In genomic region chr11:123457187-123457770, GRCh38 we compare ENCODE assay signal across 11 cellular contexts. TPM values are rescaled to one million over a fixed set of nuclear protein-coding genes. Genes with fewer than 3 reads are reported as not detected.
A peak's percentile ranks its signal among the peaks of the same experiment; 100 is the strongest.
DNase-seq lines count a peak whose midpoint lies in the region; ATAC-seq, FAIRE-seq and TF ChIP-seq lines count a peak whose summit lies in the region.
"Had no signal": no experiment of that assay in that cellular context is flagged by ENCODE, and none has a peak within 500 bp of the region (broad histone marks: within the 10 kb centered on the region; RNA-seq: fewer than 3 reads in every experiment).

No MANE protein-coding gene starts in this region.

- DNase-seq in right lobe of liver, result no peak
- DNase-seq in HepG2 (ENCODE audit: low spot score), result no peak
- no peak for DNase-seq in activated T-helper 1 cell treated with anti-CD3 and anti-CD28 coated beads, Interleukin-12 subunit alpha, Interleukin-12 subunit beta, Interleukin-2, Interleukin-4 antibody, amounts not matched to agents 30 ng/mL and 10 ng/mL and 1 ng/mL, durations not matched to agents 14 hours and 24 hours and 36 hours (ENCODE audit: low spot score)
- no peak for DNase-seq in left colon
- DNase-seq in NCI-H2227 treated with DMSO at 0.1 percent for 48 hours (lab: John Stamatoyannopoulos, UW), result no peak
- no peak for DNase-seq in NCI-H226
- no peak for DNase-seq in DMS53 treated with DMSO at 0.1 percent for 48 hours (lab: John Stamatoyannopoulos, UW; ENCODE audit: unreplicated experiment)
- no peak for DNase-seq in mammary epithelial cell
- DNase-seq: erythroblast; stimulated activated CD4-positive, alpha-beta T cell treated with anti-CD3 and anti-CD28 coated beads, Interleukin-2, amount 100 ng/mL, for 24 hours had no signal

- H3K36me3 Mint-ChIP-seq in activated T-helper 1 cell treated with anti-CD3 and anti-CD28 coated beads, Interleukin-12 subunit alpha, Interleukin-12 subunit beta, Interleukin-2, Interleukin-4 antibody, amounts not matched to agents 30 ng/mL and 10 ng/mL and 1 ng/mL, durations not matched to agents 14 hours and 24 hours and 36 hours (ENCODE audit: low read depth), result peaks cover 46% of the 10 kb centered on the region

- H3K27ac ChIP-seq in right lobe of liver (no peak overlapping the region), HepG2 (ENCODE audit: extremely low read length, insufficient read depth, low read length) (no peak overlapping the region), mammary epithelial cell (ENCODE audit: insufficient read depth, low read depth, low read length) (no peak overlapping the region)
- H3K27ac ChIP-seq: SJSA1 had no signal

- TF ChIP-seq EP300 in HepG2 (IDR thresholded peaks at IDR 0.05; ENCODE audit: low read depth in 2 of 2, low read length in 2 of 2) (no peak), HepG2 (CRISPR knock-in tag; IDR thresholded peaks at IDR 0.05; ENCODE audit: borderline replicate concordance) (no peak)

- H3K9me3 ChIP-seq in right lobe of liver (no peaks in the 10 kb centered on the region), HepG2 (ENCODE audit: low read length) (no peaks in the 10 kb centered on the region), mammary epithelial cell (replicated peaks; ENCODE audit: insufficient read depth, low read length) (no peaks in the 10 kb centered on the region)
- H3K9me3 ChIP-seq: SJSA1 had no signal

- WGBS in right lobe of liver (ENCODE audit: insufficient coverage, low coverage, low lambda C conversion rate, missing lambda C conversion rate), result 42% methylated on average over 8 of the region's 8 CpGs
- WGBS in HepG2 (ENCODE audit: low lambda C conversion rate), result 21% methylated on average over 8 of the region's 8 CpGs
- WGBS in mammary epithelial cell (ENCODE audit: low coverage, missing lambda C conversion rate), result 95% methylated on average over 8 of the region's 8 CpGs

- H3K27ac Mint-ChIP-seq in activated T-helper 1 cell treated with anti-CD3 and anti-CD28 coated beads, Interleukin-12 subunit alpha, Interleukin-12 subunit beta, Interleukin-2, Interleukin-4 antibody, amounts not matched to agents 30 ng/mL and 10 ng/mL and 1 ng/mL, durations not matched to agents 14 hours and 24 hours and 36 hours, result peak overlapping the region; percentile 89

- H3K27me3 ChIP-seq in right lobe of liver, result no peaks in the 10 kb centered on the region
- H3K27me3 ChIP-seq in HepG2 (ENCODE audit: control insufficient read depth in 1 of 2, insufficient read depth in 2 of 2, low read length in 2 of 2), result peaks cover 2 to 8% of the 10 kb centered on the region in 2 experiments; a peak in 3 of 5 replicates
- H3K27me3 ChIP-seq in mammary epithelial cell (ENCODE audit: insufficient read depth, low read length), result no peaks in the 10 kb centered on the region
- H3K27me3 ChIP-seq: SJSA1 had no signal

- TF ChIP-seq CTCF in right lobe of liver (IDR thresholded peaks at IDR 0.05) (no peak), HepG2 (CRISPR knock-in tag; IDR thresholded peaks at IDR 0.05) (no peak), mammary epithelial cell (conservative IDR thresholded peaks at IDR 0.05 in 1 of 2, IDR thresholded peaks at IDR 0.05 in 1 of 2; ENCODE audit: extremely low read depth in 1 of 2, insufficient read depth in 1 of 2, low read depth in 1 of 2, low read length in 2 of 2) (no peak)

- POLR2A ChIA-PET in HepG2 (lab: Yijun Ruan, JAX), result no interaction called here

- H3K4me3 ChIP-seq in right lobe of liver, result no peak overlapping the region
- no peak overlapping the region for H3K4me3 ChIP-seq in HepG2 (replicated peaks in 1 of 3; ENCODE audit: insufficient read depth in 1 of 3, low read depth in 2 of 3, low read length in 3 of 3)
- no peak overlapping the region for H3K4me3 ChIP-seq in mammary epithelial cell (replicated peaks in 1 of 3; ENCODE audit: insufficient read depth in 1 of 3, low read depth in 2 of 3, low read length in 3 of 3)
- H3K4me3 ChIP-seq: SJSA1 had no signal

- no peaks in the 10 kb centered on the region for H3K4me1 ChIP-seq in right lobe of liver
- no peaks in the 10 kb centered on the region for H3K4me1 ChIP-seq in HepG2 (ENCODE audit: insufficient read depth, low read length)
- H3K4me1 ChIP-seq in mammary epithelial cell (ENCODE audit: insufficient read depth, low read length), result peaks cover 12% of the 10 kb centered on the region
- H3K4me1 ChIP-seq: SJSA1 had no signal

- no peak overlapping the region for H3K4me2 ChIP-seq in HepG2 (ENCODE audit: low read depth, low read length)
- no peak overlapping the region for H3K4me2 ChIP-seq in mammary epithelial cell (ENCODE audit: insufficient read depth, low read depth, low read length)

- H3K27me3 Mint-ChIP-seq in activated T-helper 1 cell treated with anti-CD3 and anti-CD28 coated beads, Interleukin-12 subunit alpha, Interleukin-12 subunit beta, Interleukin-2, Interleukin-4 antibody, amounts not matched to agents 30 ng/mL and 10 ng/mL and 1 ng/mL, durations not matched to agents 14 hours and 24 hours and 36 hours (ENCODE audit: insufficient read depth), result no peaks in the 10 kb centered on the region

- H4K20me1 ChIP-seq in HepG2 (ENCODE audit: insufficient read depth, low read length) (no peaks in the 10 kb centered on the region), mammary epithelial cell (ENCODE audit: insufficient read depth, low read length) (no peaks in the 10 kb centered on the region)

- intact Hi-C loops in right lobe of liver (cut with DNase I), result no loop called here
- intact Hi-C loops in HepG2 (cut with micrococcal nuclease; ENCODE audit: unreplicated experiment), result no loop called here
- intact Hi-C loops in activated T-helper 1 cell treated with anti-CD3 and anti-CD28 coated beads, Interleukin-12 subunit alpha, Interleukin-12 subunit beta, Interleukin-2, Interleukin-4 antibody, amounts not matched to agents 30 ng/mL and 10 ng/mL and 1 ng/mL, durations not matched to agents 14 hours and 24 hours and 36 hours (cut with micrococcal nuclease), result no loop called here
- intact Hi-C loops in left colon (cut with DNase I, micrococcal nuclease), result no loop called here
- intact Hi-C loops in mammary epithelial cell (cut with micrococcal nuclease), result no loop called here

- H3K4me1 Mint-ChIP-seq in activated T-helper 1 cell treated with anti-CD3 and anti-CD28 coated beads, Interleukin-12 subunit alpha, Interleukin-12 subunit beta, Interleukin-2, Interleukin-4 antibody, amounts not matched to agents 30 ng/mL and 10 ng/mL and 1 ng/mL, durations not matched to agents 14 hours and 24 hours and 36 hours (ENCODE audit: low read depth), result peaks cover 87% of the 10 kb centered on the region

- H3K36me3 ChIP-seq in right lobe of liver (no peaks in the 10 kb centered on the region), HepG2 (replicated peaks in 1 of 2; ENCODE audit: control insufficient read depth in 1 of 2, insufficient read depth in 2 of 2, low read length in 2 of 2) (no peaks in the 10 kb centered on the region), mammary epithelial cell (ENCODE audit: insufficient read depth, low read length) (no peaks in the 10 kb centered on the region)
- H3K36me3 ChIP-seq: SJSA1 had no signal

- CTCF ChIA-PET in HepG2 (lab: Yijun Ruan, JAX; ENCODE audit: low intra/inter-chr PET ratio, low total read pairs) (no interaction called here), mammary epithelial cell (lab: Charles Lee; ENCODE audit: low non-redundant PET) (no interaction called here)

- ATAC-seq in right lobe of liver, result peak; percentile 36 to 77 (median 73)
- ATAC-seq in HepG2, result no peak
- ATAC-seq in left colon, result peak; percentile 24

- TF ChIP-seq POLR2A in right lobe of liver (IDR thresholded peaks at IDR 0.05) (no peak), HepG2 (IDR thresholded peaks at IDR 0.05; ENCODE audit: insufficient read depth in 1 of 2, low read depth in 2 of 2, low read length in 2 of 2) (no peak)

- no peak overlapping the region for H3K9ac ChIP-seq in HepG2 (ENCODE audit: insufficient read depth, low read depth, low read length)
- H3K9ac ChIP-seq in mammary epithelial cell (ENCODE audit: insufficient read depth, low read length), result no peak overlapping the region

- FAIRE-seq in HepG2 (lab: Jason Lieb, UNC), result no peak

- peak overlapping the region; percentile 65 for H3K4me3 Mint-ChIP-seq in activated T-helper 1 cell treated with anti-CD3 and anti-CD28 coated beads, Interleukin-12 subunit alpha, Interleukin-12 subunit beta, Interleukin-2, Interleukin-4 antibody, amounts not matched to agents 30 ng/mL and 10 ng/mL and 1 ng/mL, durations not matched to agents 14 hours and 24 hours and 36 hours

- BruUV-seq in HepG2 (replicated peaks; lab: Mats Ljungman, UMichigan), result no TSS peak
- no TSS peak for BruUV-seq in mammary epithelial cell (replicated peaks; lab: Mats Ljungman, UMichigan)

- no peaks in the 10 kb centered on the region for H3K9me3 Mint-ChIP-seq in activated T-helper 1 cell treated with anti-CD3 and anti-CD28 coated beads, Interleukin-12 subunit alpha, Interleukin-12 subunit beta, Interleukin-2, Interleukin-4 antibody, amounts not matched to agents 30 ng/mL and 10 ng/mL and 1 ng/mL, durations not matched to agents 14 hours and 24 hours and 36 hours

- in situ Hi-C loops in HepG2 (cut with HindIII; ENCODE audit: extremely low pct_ligation_motif_present, low pct_unique_long_range_greater_than_20kb) (no loop called here), mammary epithelial cell (cut with MboI; ENCODE audit: low sequenced_read_pairs in 2 of 2) (no loop called here)

- H3K79me2 ChIP-seq in HepG2 (ENCODE audit: insufficient read depth, low read length), result no peaks in the 10 kb centered on the region
- H3K79me2 ChIP-seq in mammary epithelial cell (ENCODE audit: insufficient read depth, low read length), result no peaks in the 10 kb centered on the region

- H2AFZ ChIP-seq in HepG2 (ENCODE audit: low read length), result no peak overlapping the region
- no peak overlapping the region for H2AFZ ChIP-seq in mammary epithelial cell (ENCODE audit: low read depth, low read length)

- TF ChIP-seq RAD21 in HepG2 (CRISPR knock-in tag; IDR thresholded peaks at IDR 0.05), result no peak

- dilution Hi-C loops in mammary epithelial cell (cut with HindIII; ENCODE audit: low sequenced_read_pairs), result no loop called here

RNA-seq across cellular contexts. Expression of gene GRAMD1B, which starts 27.2 kb away (rescaled TPM):
- total RNA-seq in right lobe of liver (1 to 10 TPM; 1.0 to 2.0 (median 1.5) TPM), HepG2 (2016; rRNA removed; fragmentation: Illumina TruSeq; extraction: Trizol) (not detected in 2 replicates), left colon (1 to 10 TPM; 3.1 to 3.5 TPM), mammary epithelial cell (under 1 TPM in 1 of 2 donors, not detected in 1; 0.17 TPM)
- total RNA-seq in HepG2 (2016; cell fraction: cytosol; rRNA removed; fragmentation: Illumina TruSeq; extraction: Trizol; ENCODE audit: low read depth), result not detected in 2 replicates
- total RNA-seq in HepG2 (2016; cell fraction: insoluble cytoplasmic fraction; rRNA removed; fragmentation: Illumina TruSeq; extraction: Trizol), result not detected in 2 replicates
- total RNA-seq in HepG2 (2016; cell fraction: membrane; rRNA removed; fragmentation: Illumina TruSeq; extraction: Trizol), result not detected in 2 replicates
- total RNA-seq in HepG2 (2016; cell fraction: nucleus; rRNA removed; fragmentation: Illumina TruSeq; extraction: Trizol), result not detected in 2 replicates
- polyA plus RNA-seq in HepG2 (2011; rRNA removed) (0.04 and 0.12 TPM in 2 replicates), mammary epithelial cell (0.05 TPM)
- polyA plus RNA-seq in HepG2 (2011; cell fraction: cytosol; rRNA removed), result 0.03 and 0.04 TPM in 2 replicates
- polyA plus RNA-seq in HepG2 (2011; cell fraction: nucleus; rRNA removed), result 0.13 and 0.16 TPM in 2 replicates
- polyA plus RNA-seq in HepG2 (2012), result 0.01 and 0.05 TPM in 2 replicates
- polyA plus RNA-seq in HepG2 (2016; cell fraction: cytosol; fragmentation: Illumina TruSeq; extraction: Trizol; ENCODE audit: low read depth), result not detected in 2 replicates
- not detected in 2 replicates for polyA plus RNA-seq in HepG2 (2016; cell fraction: insoluble cytoplasmic fraction; fragmentation: Illumina TruSeq; extraction: Trizol; ENCODE audit: low read depth)
- polyA plus RNA-seq in HepG2 (2016; cell fraction: membrane; fragmentation: Illumina TruSeq; extraction: Trizol; ENCODE audit: low read depth), result not detected in 2 replicates
- polyA plus RNA-seq in HepG2 (2016; cell fraction: nucleus; fragmentation: Illumina TruSeq; extraction: Trizol; ENCODE audit: insufficient read depth, low read depth), result 0.11 TPM in 1 of 2 replicates, not detected in the other
- polyA minus RNA-seq in HepG2 (2011; rRNA and poly(A)+ RNA removed; ENCODE audit: low replicate concordance), result 131 TPM in 1 of 2 replicates, not detected in the other
- 0.44 TPM in 1 of 2 replicates, not detected in the other for polyA minus RNA-seq in HepG2 (2011; cell fraction: cytosol; rRNA and poly(A)+ RNA removed)
- polyA minus RNA-seq in HepG2 (2011; cell fraction: nucleus; rRNA and poly(A)+ RNA removed), result 0.12 and 0.64 TPM in 2 replicates
- 154 and 155 TPM in 2 replicates for total RNA-seq in activated T-helper 1 cell treated with anti-CD3 and anti-CD28 coated beads, Interleukin-12 subunit alpha, Interleukin-12 subunit beta, Interleukin-2, Interleukin-4 antibody, amounts not matched to agents 30 ng/mL and 10 ng/mL and 1 ng/mL, durations not matched to agents 14 hours and 24 hours and 36 hours
- not detected for polyA minus RNA-seq in mammary epithelial cell

Comparison
In these comparisons a context has a peak if more than half of its experiments do, and no peak if none do; other contexts are left out.
1. RNA of gene GRAMD1B, which starts 27.2 kb away (total RNA-seq): 154 to 155 TPM in activated T-helper 1 cell treated with anti-CD3 and anti-CD28 coated beads, Interleukin-12 subunit alpha, Interleukin-12 subunit beta, Interleukin-2, Interleukin-4 antibody, amounts not matched to agents 30 ng/mL and 10 ng/mL and 1 ng/mL, durations not matched to agents 14 hours and 24 hours and 36 hours; 3.1 to 3.5 TPM in left colon, 1.0 to 2.0 TPM in right lobe of liver, 0.17 TPM in mammary epithelial cell and not detected in HepG2; every median in the first group is over 10 times any median in the second.